15 cellular contexts compared by ENCODE assay signal in genomic region chr5:72470817-72471216, GRCh38. TPM values are rescaled to one million over a fixed set of nuclear protein-coding genes. Genes with fewer than 3 reads are reported as not detected.
A peak's percentile ranks its signal among the peaks of the same experiment; 100 is the strongest.
DNase-seq lines count a peak whose midpoint lies in the region; ATAC-seq and TF ChIP-seq lines count a peak whose summit lies in the region.
"Had no signal": no experiment of that assay in that cellular context is flagged by ENCODE, and none has a peak within 500 bp of the region (broad histone marks: within the 10 kb centered on the region; RNA-seq: fewer than 3 reads in every experiment).

No MANE protein-coding gene starts in this region.

- peaks cover 75% of the 10 kb centered on the region for H3K4me1 Mint-ChIP-seq in osteocyte (ENCODE audit: unreplicated experiment)

- H3K4me3 ChIP-seq in SJSA1 (no peak overlapping the region), epithelial cell of esophagus (ENCODE audit: low read length) (no peak overlapping the region), Peyer's patch (no peak overlapping the region)
- H3K4me3 ChIP-seq: GM23338, lower lobe of right lung, smooth muscle cell had no signal

- ATAC-seq in GM19463 (IDR thresholded peaks at IDR 0.05; ENCODE audit: unreplicated experiment) (no peak), GM21529 (IDR thresholded peaks at IDR 0.05; ENCODE audit: unreplicated experiment) (no peak), GM21619 (IDR thresholded peaks at IDR 0.05; ENCODE audit: unreplicated experiment) (no peak)
- ATAC-seq: GM23338, lower lobe of right lung had no signal

- no peaks in the 10 kb centered on the region for H3K27me3 ChIP-seq in SJSA1 (replicated peaks)
- no peaks in the 10 kb centered on the region for H3K27me3 ChIP-seq in Peyer's patch

- H3K36me3 Mint-ChIP-seq in osteocyte (ENCODE audit: unreplicated experiment) = no peaks in the 10 kb centered on the region

- H3K27me3 Mint-ChIP-seq in osteocyte (ENCODE audit: unreplicated experiment) = no peaks in the 10 kb centered on the region

- H3K36me3 ChIP-seq in SJSA1 (no peaks in the 10 kb centered on the region), Peyer's patch (no peaks in the 10 kb centered on the region)
- H3K36me3 ChIP-seq: lower lobe of right lung had no signal

- no peaks in the 10 kb centered on the region for H3K9me3 Mint-ChIP-seq in osteocyte (ENCODE audit: unreplicated experiment)
- H3K9me3 Mint-ChIP-seq: CD4-positive, alpha-beta T cell; GM23338 had no signal

- TF ChIP-seq CTCF in epithelial cell of esophagus (IDR thresholded peaks at IDR 0.05; ENCODE audit: insufficient read depth, low read depth, low read length, missing control alignments) = no peak
- TF ChIP-seq CTCF in osteocyte (IDR thresholded peaks at IDR 0.05) = no peak
- no peak for TF ChIP-seq CTCF in Peyer's patch (IDR thresholded peaks at IDR 0.05)

- H3K4me1 ChIP-seq in SJSA1 (replicated peaks) = peaks cover 39% of the 10 kb centered on the region
- H3K4me1 ChIP-seq in Peyer's patch = no peaks in the 10 kb centered on the region

- H3K4me3 Mint-ChIP-seq in osteocyte (ENCODE audit: unreplicated experiment) = no peak overlapping the region
- H3K4me3 Mint-ChIP-seq: CD4-positive, alpha-beta T cell; GM23338 had no signal

- H3K27ac ChIP-seq in SJSA1 (peak overlapping the region; percentile 68), Peyer's patch (no peak overlapping the region)
- H3K27ac ChIP-seq: lower lobe of right lung had no signal

- no peaks in the 10 kb centered on the region for H3K9me3 ChIP-seq in SJSA1 (replicated peaks)
- no peaks in the 10 kb centered on the region for H3K9me3 ChIP-seq in Peyer's patch
- H3K9me3 ChIP-seq: lower lobe of right lung had no signal

- DNase-seq in H4 (ENCODE audit: low spot score) (peak; percentile 56), SJSA1 (ENCODE audit: low read depth in 1 of 2, low spot score in 2 of 2) (peak; percentile 63 to 77), epithelial cell of esophagus (ENCODE audit: low read depth) (peak; percentile 86), osteocyte (ENCODE audit: extremely low spot score, unreplicated experiment) (no peak), Peyer's patch (no peak)
- DNase-seq: CD4-positive, alpha-beta T cell; lower lobe of right lung; NCI-H2029 treated with DMSO at 0.1 percent for 48 hours; NCI-H774 had no signal

- TF ChIP-seq POLR2A in Peyer's patch (IDR thresholded peaks at IDR 0.05) = no peak

- peak overlapping the region; percentile 48 for H3K27ac Mint-ChIP-seq in osteocyte (ENCODE audit: unreplicated experiment)
- H3K27ac Mint-ChIP-seq: CD4-positive, alpha-beta T cell; GM23338 had no signal

RNA-seq across cellular contexts. Expression of gene ZNF366, which starts 36.4 kb away (rescaled TPM):
- total RNA-seq in H4 (2014; rRNA removed; shearing (Covaris generic)) = 0.35 TPM in 1 of 2 replicates, not detected in the other
- not detected in 2 replicates for total RNA-seq in SJSA1 (2014; rRNA removed; shearing (Covaris generic))
- total RNA-seq in osteocyte (not detected in 2 replicates), Peyer's patch (1 to 10 TPM in 2 of 4 donors, under 1 TPM in 2; 0.70 to 2.5 (median 1.3) TPM)
- total RNA-seq: activated CD8-positive, alpha-beta memory T cell treated with anti-CD3 and anti-CD28 coated beads for 36 hours; GM23338; smooth muscle cell had no signal

Comparison
In these comparisons a context has a peak if more than half of its experiments do, and no peak if none do; other contexts are left out.
1. DNase-seq: peak in H4 (single experiment), SJSA1 (2 of 2) and epithelial cell of esophagus (single experiment); none in osteocyte (single experiment) and Peyer's patch (0 of 3).